In genomic region chr20:44959896-44960852, GRCh38 we compare ENCODE assay signal across 1 cellular context.
TF ChIP-seq lines count a peak whose summit lies in the region.

Gene TOMM34 (minus strand): TSS chr20:44960397. CDS start chr20:44960333, 64 bp downstream.

TF ChIP-seq in HEK293, 187 proteins besides CTCF, POLR2A, EP300 and RAD21 (continued from another document and continues in another):
- TF ChIP-seq ZNF391 (tag by site-specific recombination; IDR thresholded peaks at IDR 0.05; ENCODE audit: borderline replicate concordance, low read depth) (no peak), ZNF707 (tag by site-specific recombination; IDR thresholded peaks at IDR 0.05) (no peak), ZBTB21 (tag by site-specific recombination; IDR thresholded peaks at IDR 0.05) (no peak), ZSCAN23 (tag by site-specific recombination; IDR thresholded peaks at IDR 0.05) (0 out of 2 replicates have a peak, but pooled peaks have one; percentile 47), ZNF654 (tag by site-specific recombination; IDR thresholded peaks at IDR 0.05; ENCODE audit: low read depth) (no peak), ZBTB20 (tag by site-specific recombination; IDR thresholded peaks at IDR 0.05) (peak; percentile 61; the same call in 1 of the 2 replicates), ZFP37 (tag by site-specific recombination; IDR thresholded peaks at IDR 0.05) (no peak; the same call in 1 of the 2 replicates), ZNF658 (tag by site-specific recombination; IDR thresholded peaks at IDR 0.05) (no peak), ZNF394 (tag by site-specific recombination; IDR thresholded peaks at IDR 0.05; ENCODE audit: borderline replicate concordance) (no peak), ZNF239 (tag by site-specific recombination; IDR thresholded peaks at IDR 0.05) (no peak), ZNF571 (tag by site-specific recombination; IDR thresholded peaks at IDR 0.05) (no peak), ZFP69B (tag by site-specific recombination; IDR thresholded peaks at IDR 0.05) (peak; percentile 79), ZNF280D (tag by site-specific recombination; IDR thresholded peaks at IDR 0.05) (no peak), GLI4 (tag by site-specific recombination; IDR thresholded peaks at IDR 0.05) (no peak), ZNF302 (tag by site-specific recombination; IDR thresholded peaks at IDR 0.05; ENCODE audit: low read depth) (no peak), ZNF423 (tag by site-specific recombination; IDR thresholded peaks at IDR 0.05) (no peak), ZNF341 (tag by site-specific recombination; IDR thresholded peaks at IDR 0.05; ENCODE audit: low read depth) (peak; percentile 83), YY1 (tag by site-specific recombination; IDR thresholded peaks at IDR 0.05) (no peak), ZNF561 (tag by site-specific recombination; IDR thresholded peaks at IDR 0.05; ENCODE audit: borderline replicate concordance) (peak; percentile 73; the same call in 1 of the 2 replicates), ZNF513 (tag by site-specific recombination; IDR thresholded peaks at IDR 0.05) (no peak), GFI1B (tag by site-specific recombination; IDR thresholded peaks at IDR 0.05) (no peak), ZNF600 (tag by site-specific recombination; IDR thresholded peaks at IDR 0.05) (peak; percentile 83), ZSCAN18 (tag by site-specific recombination; IDR thresholded peaks at IDR 0.05) (no peak), MYNN (tag by site-specific recombination; IDR thresholded peaks at IDR 0.05; ENCODE audit: borderline replicate concordance) (no peak), ZNF555 (tag by site-specific recombination; conservative IDR thresholded peaks at IDR 0.05) (no peak), FEZF1 (tag by site-specific recombination; IDR thresholded peaks at IDR 0.05) (no peak), ZNF830 (tag by site-specific recombination; IDR thresholded peaks at IDR 0.05; ENCODE audit: low read depth) (no peak), ZNF610 (tag by site-specific recombination; IDR thresholded peaks at IDR 0.05; ENCODE audit: borderline replicate concordance) (peak; percentile 50; the same call in 1 of the 2 replicates), ZNF629 (tag by site-specific recombination; IDR thresholded peaks at IDR 0.05) (peak; percentile 78), ZNF626 (tag by site-specific recombination; IDR thresholded peaks at IDR 0.05) (no peak), ZNF514 (tag by site-specific recombination; IDR thresholded peaks at IDR 0.05) (no peak), GLIS2 (tag by site-specific recombination; IDR thresholded peaks at IDR 0.05) (peak; percentile 80), ZBTB26 (tag by site-specific recombination; optimal IDR thresholded peaks at IDR 0.05) (peak; percentile 95), SP3 (tag by site-specific recombination; IDR thresholded peaks at IDR 0.05) (peak; percentile 75), ZSCAN5A (tag by site-specific recombination; IDR thresholded peaks at IDR 0.05) (peak; percentile 84; the same call in 1 of the 2 replicates), WT1 (tag by site-specific recombination; IDR thresholded peaks at IDR 0.05) (no peak; the same call in 1 of the 2 replicates), KLF8 (tag by site-specific recombination; IDR thresholded peaks at IDR 0.05) (peak; percentile 62; the same call in 1 of the 2 replicates), ZNF521 (tag by site-specific recombination; IDR thresholded peaks at IDR 0.05) (no peak), ZFP3 (tag by site-specific recombination; IDR thresholded peaks at IDR 0.05; ENCODE audit: low read depth) (no peak), ZBTB10 (tag by site-specific recombination; IDR thresholded peaks at IDR 0.05) (peak; percentile 72; the same call in 1 of the 2 replicates), TCF7L2 (IDR thresholded peaks at IDR 0.05; ENCODE audit: borderline replicate concordance, low read depth, low read length) (no peak), ZNF530 (tag by site-specific recombination; IDR thresholded peaks at IDR 0.05; ENCODE audit: low read depth) (no peak), ZNF274 (IDR thresholded peaks at IDR 0.05; ENCODE audit: low read length) (no peak), ZNF274 (tag by site-specific recombination; IDR thresholded peaks at IDR 0.05; ENCODE audit: borderline replicate concordance) (no peak)
- TF ChIP-seq, protein P1, sequence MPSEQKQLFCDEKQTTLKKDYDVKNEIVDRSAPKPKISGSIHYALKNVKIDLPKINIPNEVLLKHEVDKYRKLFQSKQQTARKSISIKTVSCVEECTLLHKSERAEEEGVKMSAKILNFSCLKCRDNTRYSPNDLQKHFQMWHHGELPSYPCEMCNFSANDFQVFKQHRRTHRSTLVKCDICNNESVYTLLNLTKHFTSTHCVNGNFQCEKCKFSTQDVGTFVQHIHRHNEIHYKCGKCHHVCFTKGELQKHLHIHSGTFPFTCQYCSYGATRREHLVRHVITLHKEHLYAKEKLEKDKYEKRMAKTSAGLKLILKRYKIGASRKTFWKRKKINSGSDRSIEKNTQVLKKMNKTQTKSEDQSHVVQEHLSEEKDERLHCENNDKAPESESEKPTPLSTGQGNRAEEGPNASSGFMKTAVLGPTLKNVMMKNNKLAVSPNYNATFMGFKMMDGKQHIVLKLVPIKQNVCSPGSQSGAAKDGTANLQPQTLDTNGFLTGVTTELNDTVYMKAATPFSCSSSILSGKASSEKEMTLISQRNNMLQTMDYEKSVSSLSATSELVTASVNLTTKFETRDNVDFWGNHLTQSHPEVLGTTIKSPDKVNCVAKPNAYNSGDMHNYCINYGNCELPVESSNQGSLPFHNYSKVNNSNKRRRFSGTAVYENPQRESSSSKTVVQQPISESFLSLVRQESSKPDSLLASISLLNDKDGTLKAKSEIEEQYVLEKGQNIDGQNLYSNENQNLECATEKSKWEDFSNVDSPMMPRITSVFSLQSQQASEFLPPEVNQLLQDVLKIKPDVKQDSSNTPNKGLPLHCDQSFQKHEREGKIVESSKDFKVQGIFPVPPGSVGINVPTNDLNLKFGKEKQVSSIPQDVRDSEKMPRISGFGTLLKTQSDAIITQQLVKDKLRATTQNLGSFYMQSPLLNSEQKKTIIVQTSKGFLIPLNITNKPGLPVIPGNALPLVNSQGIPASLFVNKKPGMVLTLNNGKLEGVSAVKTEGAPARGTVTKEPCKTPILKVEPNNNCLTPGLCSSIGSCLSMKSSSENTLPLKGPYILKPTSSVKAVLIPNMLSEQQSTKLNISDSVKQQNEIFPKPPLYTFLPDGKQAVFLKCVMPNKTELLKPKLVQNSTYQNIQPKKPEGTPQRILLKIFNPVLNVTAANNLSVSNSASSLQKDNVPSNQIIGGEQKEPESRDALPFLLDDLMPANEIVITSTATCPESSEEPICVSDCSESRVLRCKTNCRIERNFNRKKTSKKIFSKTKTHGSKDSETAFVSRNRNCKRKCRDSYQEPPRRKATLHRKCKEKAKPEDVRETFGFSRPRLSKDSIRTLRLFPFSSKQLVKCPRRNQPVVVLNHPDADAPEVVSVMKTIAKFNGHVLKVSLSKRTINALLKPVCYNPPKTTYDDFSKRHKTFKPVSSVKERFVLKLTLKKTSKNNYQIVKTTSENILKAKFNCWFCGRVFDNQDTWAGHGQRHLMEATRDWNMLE (tag by site-specific recombination; conservative IDR thresholded peaks at IDR 0.05; ENCODE audit: low read depth): no peak
- TF ChIP-seq, protein P2, sequence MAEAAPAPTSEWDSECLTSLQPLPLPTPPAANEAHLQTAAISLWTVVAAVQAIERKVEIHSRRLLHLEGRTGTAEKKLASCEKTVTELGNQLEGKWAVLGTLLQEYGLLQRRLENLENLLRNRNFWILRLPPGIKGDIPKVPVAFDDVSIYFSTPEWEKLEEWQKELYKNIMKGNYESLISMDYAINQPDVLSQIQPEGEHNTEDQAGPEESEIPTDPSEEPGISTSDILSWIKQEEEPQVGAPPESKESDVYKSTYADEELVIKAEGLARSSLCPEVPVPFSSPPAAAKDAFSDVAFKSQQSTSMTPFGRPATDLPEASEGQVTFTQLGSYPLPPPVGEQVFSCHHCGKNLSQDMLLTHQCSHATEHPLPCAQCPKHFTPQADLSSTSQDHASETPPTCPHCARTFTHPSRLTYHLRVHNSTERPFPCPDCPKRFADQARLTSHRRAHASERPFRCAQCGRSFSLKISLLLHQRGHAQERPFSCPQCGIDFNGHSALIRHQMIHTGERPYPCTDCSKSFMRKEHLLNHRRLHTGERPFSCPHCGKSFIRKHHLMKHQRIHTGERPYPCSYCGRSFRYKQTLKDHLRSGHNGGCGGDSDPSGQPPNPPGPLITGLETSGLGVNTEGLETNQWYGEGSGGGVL (tag by site-specific recombination; IDR thresholded peaks at IDR 0.05): 0 out of 2 replicates have a peak, but pooled peaks have one; percentile 41
